8 cellular contexts compared by ENCODE assay signal in genomic region chr16:89918453-89919347, GRCh38. TPM values are rescaled to one million over a fixed set of nuclear protein-coding genes. Genes with fewer than 3 reads are reported as not detected.
A peak's percentile ranks its signal among the peaks of the same experiment; 100 is the strongest.
DNase-seq lines count a peak whose midpoint lies in the region; ATAC-seq and TF ChIP-seq lines count a peak whose summit lies in the region.

MC1R (plus strand) TSS chr16:89918862; CDS start chr16:89919259, 397 bp downstream.

- H3K4me3 ChIP-seq in GM23338: peak within 1 kb of the TSS; percentile 77
- peak within 1 kb of the TSS; percentile 74 for H3K4me3 ChIP-seq in SK-N-MC
- no peak within 1 kb of the TSS for H3K4me3 ChIP-seq in mucosa of descending colon

- no peaks in the 10 kb centered on the region for H3K9me2 ChIP-seq in GM23338 (ENCODE audit: insufficient read depth)

- ATAC-seq in GM23338 (peak; percentile 23), mucosa of descending colon (peak; percentile 1), GM18858 (IDR thresholded peaks at IDR 0.05; ENCODE audit: unreplicated experiment) (no peak)

- peaks cover 7% of the 10 kb centered on the region; the same call in 2 of the 3 replicates for H3K9me3 Mint-ChIP-seq in GM23338

- peaks cover 17% of the 10 kb centered on the region for H3F3A ChIP-seq in GM23338 (replicated peaks; ENCODE audit: low read depth)

- no peaks in the 10 kb centered on the region for H3K79me2 ChIP-seq in GM23338 (replicated peaks; ENCODE audit: insufficient read depth)

- TF ChIP-seq CTCF in GM23338 (conservative IDR thresholded peaks at IDR 0.05; ENCODE audit: low read depth in 2 of 2) (peak; percentile 50 to 60), mucosa of descending colon (IDR thresholded peaks at IDR 0.05) (peak; percentile 17)

- intact Hi-C loops in mucosa of descending colon (cut with DNase I, micrococcal nuclease): no loop called here
- intact Hi-C loops in head of caudate nucleus (cut with DNase I): no loop called here

- H2AFZ ChIP-seq in GM23338: peak within 1 kb of the TSS; percentile 96

- 0 out of 2 replicates have a peak within 1 kb of the TSS, but pooled peaks have one; percentile 27 for H3K27ac ChIP-seq in GM23338 (ENCODE audit: low read depth)
- H3K27ac ChIP-seq in SK-N-MC: peak within 1 kb of the TSS; percentile 82; the same call in 1 of the 2 replicates

- peaks cover 20% of the 10 kb centered on the region for H3K4me1 Mint-ChIP-seq in GM23338

- no peaks in the 10 kb centered on the region for H4K20me1 ChIP-seq in GM23338 (replicated peaks; ENCODE audit: insufficient read depth)

- no peaks in the 10 kb centered on the region for H3K9me3 ChIP-seq in SK-N-MC (ENCODE audit: low read depth, low read length)
- H3K9me3 ChIP-seq in mucosa of descending colon: no peaks in the 10 kb centered on the region

- peaks cover 16% of the 10 kb centered on the region for H3K27me3 ChIP-seq in GM23338 (ENCODE audit: insufficient read depth)

- peaks cover 54% of the 10 kb centered on the region for H3K27me3 Mint-ChIP-seq in GM23338 (ENCODE audit: insufficient read depth, low read depth, poor library complexity)

- H3K4me1 ChIP-seq in GM23338 (ENCODE audit: insufficient read depth) (peaks cover 26% of the 10 kb centered on the region), mucosa of descending colon (ENCODE audit: low read depth) (peaks cover 33% of the 10 kb centered on the region)

- peak within 1 kb of the TSS; percentile 76 for H3K4me3 Mint-ChIP-seq in GM23338

- DNase-seq in COLO668 (lab: John Stamatoyannopoulos, UW; ENCODE audit: unreplicated experiment) (peak; percentile 46), GM23338 (ENCODE audit: low spot score) (peak; percentile 71), SK-N-MC (ENCODE audit: low read depth, low spot score) (no peak), ecto neural progenitor cell (ENCODE audit: low spot score) (peak; percentile 71), mucosa of descending colon (peak in 2 of 3 donors; percentile 22 to 50), head of caudate nucleus (no peak), globus pallidus (ENCODE audit: low spot score) (no peak)

- H3K4me2 ChIP-seq in GM23338: peak within 1 kb of the TSS; percentile 98

- no peak within 1 kb of the TSS for H3K27ac Mint-ChIP-seq in GM23338

- no peak within 1 kb of the TSS for H3K9ac ChIP-seq in SK-N-MC (ENCODE audit: insufficient read length)

- H3K36me3 ChIP-seq in GM23338 (ENCODE audit: insufficient read depth): no peaks in the 10 kb centered on the region
- no peaks in the 10 kb centered on the region for H3K36me3 ChIP-seq in SK-N-MC (ENCODE audit: insufficient read depth, low read length)
- no peaks in the 10 kb centered on the region for H3K36me3 ChIP-seq in mucosa of descending colon (ENCODE audit: low read depth)

- no peaks in the 10 kb centered on the region for H3K36me3 Mint-ChIP-seq in GM23338 (ENCODE audit: low read depth)

TF ChIP-seq in GM23338, 12 proteins besides CTCF, POLR2A, EP300 and RAD21 (continues in another document):
- no peak for TF ChIP-seq ZNF331 (CRISPR knock-in tag; IDR thresholded peaks at IDR 0.05; ENCODE audit: low read depth)
- no peak for TF ChIP-seq NANOG (IDR thresholded peaks at IDR 0.05; ENCODE audit: borderline replicate concordance)
- no peak for TF ChIP-seq ZNF114 (CRISPR knock-in tag; IDR thresholded peaks at IDR 0.05)
- no peak for TF ChIP-seq EZH2phosphoT487 (IDR thresholded peaks at IDR 0.05; ENCODE audit: unreplicated experiment)
- TF ChIP-seq CREB1 (CRISPR knock-in tag; IDR thresholded peaks at IDR 0.05; ENCODE audit: low read depth): no peak
- TF ChIP-seq, protein P1, sequence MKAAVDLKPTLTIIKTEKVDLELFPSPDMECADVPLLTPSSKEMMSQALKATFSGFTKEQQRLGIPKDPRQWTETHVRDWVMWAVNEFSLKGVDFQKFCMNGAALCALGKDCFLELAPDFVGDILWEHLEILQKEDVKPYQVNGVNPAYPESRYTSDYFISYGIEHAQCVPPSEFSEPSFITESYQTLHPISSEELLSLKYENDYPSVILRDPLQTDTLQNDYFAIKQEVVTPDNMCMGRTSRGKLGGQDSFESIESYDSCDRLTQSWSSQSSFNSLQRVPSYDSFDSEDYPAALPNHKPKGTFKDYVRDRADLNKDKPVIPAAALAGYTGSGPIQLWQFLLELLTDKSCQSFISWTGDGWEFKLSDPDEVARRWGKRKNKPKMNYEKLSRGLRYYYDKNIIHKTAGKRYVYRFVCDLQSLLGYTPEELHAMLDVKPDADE (IDR thresholded peaks at IDR 0.05): no peak
- no peak for TF ChIP-seq REST (IDR thresholded peaks at IDR 0.05; ENCODE audit: unreplicated experiment)
- TF ChIP-seq POLR2AphosphoS5 (IDR thresholded peaks at IDR 0.05; ENCODE audit: low read depth): no peak
- no peak for TF ChIP-seq EZH2 (IDR thresholded peaks at IDR 0.05; ENCODE audit: low read depth, unreplicated experiment)
- no peak for TF ChIP-seq STAT1 (IDR thresholded peaks at IDR 0.05; ENCODE audit: unreplicated experiment)

RNA-seq across cellular contexts. Expression of gene MC1R, which starts in this region (rescaled TPM):
- total RNA-seq in GM23338 (2014; rRNA removed; shearing (Covaris generic)): 2.9 and 4.3 TPM in 2 replicates
- polyA plus RNA-seq in GM23338 (2016; fragmentation: Nextera tagmentation; extraction: Ambion mirVana): 0.74 and 0.97 TPM in 2 replicates
- 1 to 10 TPM; 4.1 to 4.8 (median 4.3) TPM for total RNA-seq in mucosa of descending colon

Comparison
In these comparisons a context has a peak if more than half of its experiments do, and no peak if none do; other contexts are left out.
1. DNase-seq: peak in COLO668 (single experiment), GM23338 (single experiment), ecto neural progenitor cell (single experiment) and mucosa of descending colon (2 of 3); none in SK-N-MC (single experiment), head of caudate nucleus (0 of 42) and globus pallidus (single experiment).